9 cellular contexts compared by ENCODE assay signal in the genomic region with DNA sequence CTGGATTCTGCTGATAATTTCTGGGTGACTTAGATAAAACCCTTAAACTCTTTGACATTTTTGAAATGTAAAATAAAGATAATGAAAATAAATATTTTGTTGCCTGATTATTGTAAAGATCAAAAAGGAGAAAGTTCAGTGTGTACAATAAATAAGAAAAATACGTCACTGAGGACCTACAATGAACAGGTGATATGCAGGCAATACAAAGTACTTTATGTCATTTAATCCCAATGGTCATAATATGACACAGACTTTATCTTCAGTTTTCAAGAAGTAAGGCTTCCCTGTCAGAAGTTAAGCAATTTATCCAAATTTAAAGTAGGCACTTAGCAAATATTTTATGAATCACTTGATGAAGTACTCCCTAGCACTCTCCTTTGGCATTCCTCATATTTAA.
"Had no signal": no experiment of that assay in that cellular context is flagged by ENCODE, and none has a peak within 500 bp of the region (broad histone marks: within the 10 kb centered on the region; RNA-seq: fewer than 3 reads in every experiment).

No MANE protein-coding gene starts in this region.

- H3K4me1 ChIP-seq: HAP-1 had no signal

- H3K4me3 ChIP-seq: GM23248, HAP-1, K562 had no signal

- H3K9me3 ChIP-seq: HAP-1 had no signal

- H3K36me3 ChIP-seq: HAP-1 had no signal

- FAIRE-seq: K562 had no signal

- DNase-seq: GM23248, GOT3, H7, HFFc6, IMR-90 had no signal

- H3K27ac ChIP-seq: GM23248, HL-60 had no signal

- ATAC-seq: HCT116, K562 had no signal
